ENCODE assay signal across 12 cellular contexts in the genomic region with DNA sequence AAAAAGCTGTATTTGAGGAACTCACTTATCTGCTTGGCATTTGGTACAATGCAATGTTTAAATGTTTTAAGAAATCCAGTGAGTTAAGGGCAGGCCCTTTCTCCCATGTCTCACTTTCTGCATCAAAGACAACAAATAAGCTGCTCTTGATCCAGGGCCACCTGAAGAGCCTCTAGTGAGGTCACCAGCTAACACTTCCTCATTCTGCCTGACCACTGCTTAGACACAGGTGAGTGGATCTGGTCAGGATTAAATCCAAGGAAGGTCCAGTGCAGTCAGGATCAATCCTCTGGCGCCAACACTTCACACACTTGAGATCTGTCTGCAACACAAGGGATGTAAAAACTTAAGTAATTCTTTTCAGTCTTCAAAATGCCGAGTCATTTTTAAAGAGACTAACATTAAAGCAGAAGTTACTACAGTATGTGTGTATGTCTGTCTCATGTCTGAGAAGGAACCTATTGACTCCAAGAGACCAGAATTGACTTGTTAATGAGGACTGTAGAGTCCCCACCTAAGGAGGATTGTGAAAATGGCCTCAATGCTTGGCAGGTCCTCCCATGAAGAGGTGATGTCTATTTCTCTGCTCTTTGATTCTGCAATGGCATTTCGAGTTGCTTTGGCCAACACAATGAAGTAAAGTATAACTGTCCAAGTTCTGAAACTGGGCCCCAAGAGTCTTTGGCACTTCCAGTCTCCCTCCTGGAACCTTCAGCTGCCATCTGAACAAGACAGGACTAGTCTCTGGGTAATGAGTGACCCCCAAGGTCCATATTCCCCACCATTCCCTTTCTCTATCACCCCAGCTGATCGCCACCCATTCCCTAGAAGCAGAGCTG. TPM values are rescaled to one million over a fixed set of nuclear protein-coding genes. Genes with fewer than 3 reads are reported as not detected.
DNase-seq lines count a peak whose midpoint lies in the region; ATAC-seq and TF ChIP-seq lines count a peak whose summit lies in the region.
"Had no signal": no experiment of that assay in that cellular context is flagged by ENCODE, and none has a peak within 500 bp of the region (broad histone marks: within the 10 kb centered on the region; RNA-seq: fewer than 3 reads in every experiment).

No MANE protein-coding gene starts in this region.

- H3K27me3 ChIP-seq in brain microvascular endothelial cell (replicated peaks): no peaks in the 10 kb centered on the region

- DNase-seq in NCI-H2029 (lab: John Stamatoyannopoulos, UW): peak; percentile 13
- no peak for DNase-seq in NCI-H2029 treated with DMSO at 0.1 percent for 48 hours (lab: John Stamatoyannopoulos, UW)
- DNase-seq in brain microvascular endothelial cell: no peak
- no peak for DNase-seq in stimulated activated naive B cell treated with anti-CD40 and anti-IgM and Interleukin-4, amounts not matched to agents 10 μg/mL and 1 μg/mL and 100 μg/mL, for 72 hours
- DNase-seq in NCI-H2081 treated with DMSO at 0.1 percent for 48 hours (lab: John Stamatoyannopoulos, UW): no peak
- no peak for DNase-seq in cerebellar cortex (ENCODE audit: low spot score)
- no peak for DNase-seq in left colon
- DNase-seq: NCI-H187; stimulated activated CD4-positive, alpha-beta T cell treated with anti-CD3 and anti-CD28 coated beads, Interleukin-4, amount 100 ng/mL, for 24 hours had no signal

- ATAC-seq in HG03342 (IDR thresholded peaks at IDR 0.05; ENCODE audit: unreplicated experiment): peak; percentile 45
- peak; percentile 74 to 82 for ATAC-seq in stimulated activated naive B cell treated with anti-CD40 and anti-IgM and Interleukin-4, amounts not matched to agents 10 μg/mL and 1 μg/mL and 100 μg/mL, for 72 hours (replicated peaks)
- ATAC-seq in left colon: no peak

- intact Hi-C loops in left colon (cut with DNase I, micrococcal nuclease): no loop called here

- no peak overlapping the region for H3K27ac Mint-ChIP-seq in stimulated activated naive B cell treated with anti-CD40 and anti-IgM and Interleukin-4, amounts not matched to agents 10 μg/mL and 1 μg/mL and 100 μg/mL, for 72 hours
- H3K27ac Mint-ChIP-seq: activated naive CD4-positive, alpha-beta T cell treated with anti-CD3 and anti-CD28 coated beads, Interleukin-2, amount 50 U/mL, for 24 hours had no signal

- H3K36me3 ChIP-seq in brain microvascular endothelial cell (replicated peaks): peaks cover 34% of the 10 kb centered on the region

- H3K27me3 Mint-ChIP-seq in stimulated activated naive B cell treated with anti-CD40 and anti-IgM and Interleukin-4, amounts not matched to agents 10 μg/mL and 1 μg/mL and 100 μg/mL, for 72 hours: no peaks in the 10 kb centered on the region
- H3K27me3 Mint-ChIP-seq: activated naive CD4-positive, alpha-beta T cell treated with anti-CD3 and anti-CD28 coated beads, Interleukin-2, amount 50 U/mL, for 24 hours had no signal

- no peak for TF ChIP-seq CTCF in brain microvascular endothelial cell (IDR thresholded peaks at IDR 0.05; ENCODE audit: low read depth, low read length, missing control alignments)

- peak overlapping the region; percentile 48 for H3K27ac ChIP-seq in brain microvascular endothelial cell
- H3K27ac ChIP-seq: 22Rv1 had no signal

- H3K4me1 Mint-ChIP-seq in stimulated activated naive B cell treated with anti-CD40 and anti-IgM and Interleukin-4, amounts not matched to agents 10 μg/mL and 1 μg/mL and 100 μg/mL, for 72 hours: peaks cover 36 to 69% of the 10 kb centered on the region in 2 donors

- no peaks in the 10 kb centered on the region for H3K9me3 Mint-ChIP-seq in stimulated activated naive B cell treated with anti-CD40 and anti-IgM and Interleukin-4, amounts not matched to agents 10 μg/mL and 1 μg/mL and 100 μg/mL, for 72 hours
- H3K9me3 Mint-ChIP-seq: activated naive CD4-positive, alpha-beta T cell treated with anti-CD3 and anti-CD28 coated beads, Interleukin-2, amount 50 U/mL, for 24 hours had no signal

- peaks cover 18 to 27% of the 10 kb centered on the region in 2 donors for H3K36me3 Mint-ChIP-seq in stimulated activated naive B cell treated with anti-CD40 and anti-IgM and Interleukin-4, amounts not matched to agents 10 μg/mL and 1 μg/mL and 100 μg/mL, for 72 hours

- no peak overlapping the region for H3K4me3 ChIP-seq in brain microvascular endothelial cell (ENCODE audit: low read depth, low read length)

- no peak overlapping the region for H3K4me3 Mint-ChIP-seq in stimulated activated naive B cell treated with anti-CD40 and anti-IgM and Interleukin-4, amounts not matched to agents 10 μg/mL and 1 μg/mL and 100 μg/mL, for 72 hours
- H3K4me3 Mint-ChIP-seq: activated naive CD4-positive, alpha-beta T cell treated with anti-CD3 and anti-CD28 coated beads, Interleukin-2, amount 50 U/mL, for 24 hours had no signal

- in situ Hi-C loops in brain microvascular endothelial cell (cut with HindIII; ENCODE audit: low pct_ligation_motif_present, low sequenced_read_pairs): no loop called here

RNA-seq across cellular contexts. Expression of a gene that starts 43.1 kb away (rescaled TPM):
- 10 to 100 TPM; 39.2 to 41.5 TPM for total RNA-seq in left colon
